1 cellular context compared by ENCODE assay signal in the genomic region with DNA sequence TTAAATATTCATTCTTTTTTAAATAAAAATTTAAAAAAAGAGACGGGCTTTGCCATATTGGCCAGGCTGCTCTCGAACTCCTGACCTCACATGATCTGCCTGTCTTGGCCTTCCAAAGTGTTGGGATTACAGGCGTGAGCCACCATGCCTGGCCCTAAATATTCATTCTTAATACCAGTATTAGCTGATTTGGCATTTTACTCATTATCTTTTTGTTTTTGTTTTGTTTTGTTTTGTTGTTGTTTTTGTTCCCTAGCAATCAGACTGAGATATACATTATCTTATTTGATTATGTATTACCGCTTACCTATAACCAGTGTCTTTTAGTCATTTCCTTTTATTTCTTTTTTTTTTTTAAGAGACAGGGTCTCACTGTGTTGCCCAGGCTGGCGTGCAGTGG.
TF ChIP-seq lines count a peak whose summit lies in the region.

No MANE protein-coding gene starts in this region.

TF ChIP-seq in HepG2, 621 proteins besides CTCF, POLR2A, EP300 and RAD21:
- TF ChIP-seq, protein P1, sequence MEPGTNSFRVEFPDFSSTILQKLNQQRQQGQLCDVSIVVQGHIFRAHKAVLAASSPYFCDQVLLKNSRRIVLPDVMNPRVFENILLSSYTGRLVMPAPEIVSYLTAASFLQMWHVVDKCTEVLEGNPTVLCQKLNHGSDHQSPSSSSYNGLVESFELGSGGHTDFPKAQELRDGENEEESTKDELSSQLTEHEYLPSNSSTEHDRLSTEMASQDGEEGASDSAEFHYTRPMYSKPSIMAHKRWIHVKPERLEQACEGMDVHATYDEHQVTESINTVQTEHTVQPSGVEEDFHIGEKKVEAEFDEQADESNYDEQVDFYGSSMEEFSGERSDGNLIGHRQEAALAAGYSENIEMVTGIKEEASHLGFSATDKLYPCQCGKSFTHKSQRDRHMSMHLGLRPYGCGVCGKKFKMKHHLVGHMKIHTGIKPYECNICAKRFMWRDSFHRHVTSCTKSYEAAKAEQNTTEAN (CRISPR knock-in tag; conservative IDR thresholded peaks at IDR 0.05) = no peak
- TF ChIP-seq, protein P2, sequence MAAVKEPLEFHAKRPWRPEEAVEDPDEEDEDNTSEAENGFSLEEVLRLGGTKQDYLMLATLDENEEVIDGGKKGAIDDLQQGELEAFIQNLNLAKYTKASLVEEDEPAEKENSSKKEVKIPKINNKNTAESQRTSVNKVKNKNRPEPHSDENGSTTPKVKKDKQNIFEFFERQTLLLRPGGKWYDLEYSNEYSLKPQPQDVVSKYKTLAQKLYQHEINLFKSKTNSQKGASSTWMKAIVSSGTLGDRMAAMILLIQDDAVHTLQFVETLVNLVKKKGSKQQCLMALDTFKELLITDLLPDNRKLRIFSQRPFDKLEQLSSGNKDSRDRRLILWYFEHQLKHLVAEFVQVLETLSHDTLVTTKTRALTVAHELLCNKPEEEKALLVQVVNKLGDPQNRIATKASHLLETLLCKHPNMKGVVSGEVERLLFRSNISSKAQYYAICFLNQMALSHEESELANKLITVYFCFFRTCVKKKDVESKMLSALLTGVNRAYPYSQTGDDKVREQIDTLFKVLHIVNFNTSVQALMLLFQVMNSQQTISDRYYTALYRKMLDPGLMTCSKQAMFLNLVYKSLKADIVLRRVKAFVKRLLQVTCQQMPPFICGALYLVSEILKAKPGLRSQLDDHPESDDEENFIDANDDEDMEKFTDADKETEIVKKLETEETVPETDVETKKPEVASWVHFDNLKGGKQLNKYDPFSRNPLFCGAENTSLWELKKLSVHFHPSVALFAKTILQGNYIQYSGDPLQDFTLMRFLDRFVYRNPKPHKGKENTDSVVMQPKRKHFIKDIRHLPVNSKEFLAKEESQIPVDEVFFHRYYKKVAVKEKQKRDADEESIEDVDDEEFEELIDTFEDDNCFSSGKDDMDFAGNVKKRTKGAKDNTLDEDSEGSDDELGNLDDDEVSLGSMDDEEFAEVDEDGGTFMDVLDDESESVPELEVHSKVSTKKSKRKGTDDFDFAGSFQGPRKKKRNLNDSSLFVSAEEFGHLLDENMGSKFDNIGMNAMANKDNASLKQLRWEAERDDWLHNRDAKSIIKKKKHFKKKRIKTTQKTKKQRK (IDR thresholded peaks at IDR 0.05; ENCODE audit: low read length) = no peak
- TF ChIP-seq DNMT3B (CRISPR knock-in tag; conservative IDR thresholded peaks at IDR 0.05) = no peak
- TF ChIP-seq ZNF143 (CRISPR knock-in tag; IDR thresholded peaks at IDR 0.05) = no peak
- no peak for TF ChIP-seq FLYWCH1 (CRISPR knock-in tag; IDR thresholded peaks at IDR 0.05)
- TF ChIP-seq ZNF225 (CRISPR knock-in tag; IDR thresholded peaks at IDR 0.05) = no peak
- peak; percentile 17 to 52; a peak in 3 of 4 replicates for TF ChIP-seq MAFK (conservative IDR thresholded peaks at IDR 0.05 in 1 of 2, IDR thresholded peaks at IDR 0.05 in 1 of 2; ENCODE audit: low read length in 2 of 2)
- TF ChIP-seq, protein P3, sequence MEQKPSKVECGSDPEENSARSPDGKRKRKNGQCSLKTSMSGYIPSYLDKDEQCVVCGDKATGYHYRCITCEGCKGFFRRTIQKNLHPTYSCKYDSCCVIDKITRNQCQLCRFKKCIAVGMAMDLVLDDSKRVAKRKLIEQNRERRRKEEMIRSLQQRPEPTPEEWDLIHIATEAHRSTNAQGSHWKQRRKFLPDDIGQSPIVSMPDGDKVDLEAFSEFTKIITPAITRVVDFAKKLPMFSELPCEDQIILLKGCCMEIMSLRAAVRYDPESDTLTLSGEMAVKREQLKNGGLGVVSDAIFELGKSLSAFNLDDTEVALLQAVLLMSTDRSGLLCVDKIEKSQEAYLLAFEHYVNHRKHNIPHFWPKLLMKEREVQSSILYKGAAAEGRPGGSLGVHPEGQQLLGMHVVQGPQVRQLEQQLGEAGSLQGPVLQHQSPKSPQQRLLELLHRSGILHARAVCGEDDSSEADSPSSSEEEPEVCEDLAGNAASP (CRISPR knock-in tag; IDR thresholded peaks at IDR 0.05; ENCODE audit: borderline replicate concordance) = no peak
- TF ChIP-seq, protein P4, sequence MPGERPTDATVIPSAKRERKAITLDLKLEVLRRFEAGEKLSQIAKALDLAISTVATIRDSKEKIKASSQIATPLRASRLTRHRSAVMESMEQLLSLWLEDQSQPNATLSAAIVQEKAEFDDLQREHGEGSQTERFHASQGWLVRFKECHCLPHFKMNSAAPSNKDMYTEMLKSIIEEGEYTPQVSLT (CRISPR knock-in tag; IDR thresholded peaks at IDR 0.05; ENCODE audit: borderline replicate concordance, low read depth) = no peak
- TF ChIP-seq TMF1 (CRISPR knock-in tag; IDR thresholded peaks at IDR 0.05; ENCODE audit: low read depth) = no peak
- TF ChIP-seq MAFF (IDR thresholded peaks at IDR 0.05; ENCODE audit: low read depth, low read length) = peak; percentile 45; the same call in 1 of the 2 replicates
- no peak for TF ChIP-seq TAF15 (IDR thresholded peaks at IDR 0.05; ENCODE audit: low read depth, low read length, poor library complexity, severe bottlenecking)
